ENCODE assay signal across 21 cellular contexts in genomic region chr17:55140751-55141150, GRCh38.
"Had no signal": no experiment of that assay in that cellular context is flagged by ENCODE, and none has a peak within 500 bp of the region (broad histone marks: within the 10 kb centered on the region; RNA-seq: fewer than 3 reads in every experiment).

No MANE protein-coding gene starts in this region.

- H3K9me3 ChIP-seq: colonic mucosa, esophagus squamous epithelium, neutrophil, sigmoid colon, stomach, thoracic aorta, transverse colon had no signal

- H3K4me2 ChIP-seq: hepatocyte had no signal

- H3K79me2 ChIP-seq: hepatocyte had no signal

- ATAC-seq: foreskin keratinocyte, left colon, left ventricle myocardium superior had no signal

- H3K4me1 Mint-ChIP-seq: nephron had no signal

- H3K4me1 ChIP-seq: colonic mucosa, esophagus squamous epithelium, foreskin keratinocyte, sigmoid colon, stomach, transverse colon had no signal

- DNase-seq: colonic mucosa; dermis blood vessel endothelial cell; esophagus squamous epithelium; foreskin keratinocyte; head of caudate nucleus; left colon; left ventricle myocardium superior; mesenchymal stem cell; midbrain; posterior cingulate gyrus; sigmoid colon; stimulated activated naive CD4-positive, alpha-beta T cell; stomach; substantia nigra; transverse colon had no signal

- H3K4me3 Mint-ChIP-seq: nephron had no signal

- H3K9me3 Mint-ChIP-seq: nephron had no signal

- H3K4me3 ChIP-seq: colonic mucosa, esophagus squamous epithelium, hepatocyte, lung, sigmoid colon, skin epidermis, stomach, thoracic aorta, transverse colon had no signal

- H3K36me3 ChIP-seq: colonic mucosa, esophagus squamous epithelium, neutrophil, thoracic aorta, transverse colon had no signal

- H3K27ac ChIP-seq: colonic mucosa, esophagus squamous epithelium, foreskin keratinocyte, hepatocyte, neutrophil, sigmoid colon, skin epidermis, stomach, thoracic aorta, transverse colon had no signal

- H3K27me3 ChIP-seq: colonic mucosa, esophagus squamous epithelium, foreskin keratinocyte, hepatocyte, neutrophil, sigmoid colon, stomach, transverse colon had no signal

- H2AFZ ChIP-seq: hepatocyte had no signal

- H3K27ac Mint-ChIP-seq: nephron had no signal
